In the genomic region with DNA sequence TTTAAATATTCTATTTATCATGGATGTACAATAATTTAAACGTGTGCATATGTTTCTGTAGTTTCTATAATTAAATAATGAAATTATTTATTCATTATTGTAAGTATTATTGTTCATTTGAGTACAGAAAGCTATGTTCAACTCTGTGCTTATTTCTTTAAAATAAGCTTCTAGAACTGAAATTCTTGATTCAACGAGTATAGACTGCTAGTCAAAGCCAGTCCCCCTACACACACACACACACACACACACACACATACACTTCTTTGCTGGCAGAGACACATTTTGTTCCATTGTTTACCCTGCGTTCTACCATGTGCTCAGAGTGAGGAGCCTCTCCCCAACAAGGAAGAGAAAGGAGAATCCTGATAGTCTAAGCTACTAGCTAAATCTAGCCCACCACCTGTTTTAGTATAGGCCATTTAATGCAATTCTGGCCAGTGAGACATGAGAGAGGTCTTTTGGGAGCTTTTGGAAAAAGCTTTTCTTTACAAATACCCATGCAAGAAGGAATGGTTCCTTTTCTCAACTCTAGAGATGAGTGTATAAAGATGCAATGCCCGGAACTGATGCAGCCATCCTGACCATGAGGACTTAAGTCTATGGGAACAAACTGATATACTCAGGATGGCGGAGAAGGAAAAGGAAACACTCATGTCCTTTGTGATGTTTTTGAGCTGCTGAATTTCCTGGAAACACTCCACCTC, we compare ENCODE assay signal across 31 cellular contexts.
"Had no signal": no experiment of that assay in that cellular context is flagged by ENCODE, and none has a peak within 500 bp of the region (broad histone marks: within the 10 kb centered on the region; RNA-seq: fewer than 3 reads in every experiment).

No MANE protein-coding gene starts in this region.

- H3K4me1 Mint-ChIP-seq: endodermal cell; mesothelial cell of epicardium; neural crest cell; stimulated activated effector memory CD8-positive, alpha-beta T cell treated with anti-CD3 and anti-CD28 coated beads, Interleukin-12 subunit alpha, Interleukin-12 subunit beta, amount 100 ng/mL, for 72 hours had no signal

- H3K27ac Mint-ChIP-seq: dendritic cell treated with granulocyte-macrophage colony-stimulating factor and Interleukin-4, amounts not matched to agents 40 ng/mL and 50 ng/mL, for 4 days; endodermal cell; mesothelial cell of epicardium; naive B cell; natural killer cell treated with Interleukin-12 subunit alpha and Interleukin-12 subunit beta and Interleukin-15 and Interleukin-18, amount 100 ng/mL, for 72 hours; stimulated activated effector memory CD8-positive, alpha-beta T cell treated with anti-CD3 and anti-CD28 coated beads, Interleukin-12 subunit alpha, Interleukin-12 subunit beta, amount 100 ng/mL, for 72 hours had no signal

- H3K27me3 ChIP-seq: esophagus squamous epithelium, left lung, sigmoid colon, stomach, thyroid gland, vagina had no signal

- H3K27ac ChIP-seq: esophagus squamous epithelium, heart right ventricle, left lung, neutrophil, parathyroid adenoma, prostate gland, sigmoid colon, stomach, thyroid gland, vagina had no signal

- H3K4me3 ChIP-seq: esophagus squamous epithelium, heart right ventricle, left lung, mucosa of descending colon, prostate gland, sigmoid colon, stomach, thyroid gland, vagina had no signal

- DNase-seq: effector CD8-positive, alpha-beta T cell; endodermal cell; esophagus squamous epithelium; foreskin melanocyte; glutamatergic neuron; heart right ventricle; hippocampal formation; left cardiac atrium; left lung; mesenchymal stem cell; mucosa of descending colon; naive B cell; right cardiac atrium; stimulated activated CD4-positive, alpha-beta T cell treated with anti-CD3 and anti-CD28 coated beads, Interleukin-2, amount 100 ng/mL, for 24 hours; stimulated activated CD4-positive, alpha-beta T cell treated with anti-CD3 and anti-CD28 coated beads, Interleukin-4, amount 100 ng/mL, for 24 hours; stimulated activated naive CD4-positive, alpha-beta T cell treated with Interleukin-2 at 50 U/mL for 16 hours; stomach; thyroid gland; trophoblast cell had no signal

- H3K4me1 ChIP-seq: heart right ventricle, left lung, parathyroid adenoma, prostate gland, sigmoid colon, stomach, thyroid gland, vagina had no signal

- H3K9me3 ChIP-seq: esophagus squamous epithelium, left lung, mucosa of descending colon, neutrophil, prostate gland, sigmoid colon, thyroid gland, vagina had no signal

- H3K36me3 ChIP-seq: esophagus squamous epithelium, heart right ventricle, left lung, neutrophil, prostate gland, sigmoid colon, stomach, thyroid gland, vagina had no signal

- H3K79me2 ChIP-seq: parathyroid adenoma had no signal

- H3K9ac ChIP-seq: parathyroid adenoma had no signal

- H3K4me3 Mint-ChIP-seq: dendritic cell treated with granulocyte-macrophage colony-stimulating factor and Interleukin-4, amounts not matched to agents 40 ng/mL and 50 ng/mL, for 4 days; endodermal cell; mesothelial cell of epicardium; natural killer cell treated with Interleukin-12 subunit alpha and Interleukin-12 subunit beta and Interleukin-15 and Interleukin-18, amount 100 ng/mL, for 72 hours; neural crest cell; stimulated activated effector memory CD8-positive, alpha-beta T cell treated with anti-CD3 and anti-CD28 coated beads, Interleukin-12 subunit alpha, Interleukin-12 subunit beta, amount 100 ng/mL, for 72 hours had no signal

- ATAC-seq: heart right ventricle; left lung; mucosa of descending colon; natural killer cell treated with Interleukin-12 subunit alpha and Interleukin-12 subunit beta and Interleukin-15 and Interleukin-18, amount 100 ng/mL, for 72 hours; right cardiac atrium; stimulated activated effector memory CD8-positive, alpha-beta T cell treated with anti-CD3 and anti-CD28 coated beads, Interleukin-12 subunit alpha, Interleukin-12 subunit beta, amount 100 ng/mL, for 72 hours had no signal

- FAIRE-seq: endothelial cell of umbilical vein, islet of Langerhans had no signal

- H2AFZ ChIP-seq: parathyroid adenoma had no signal

- H3K36me3 Mint-ChIP-seq: mesothelial cell of epicardium; naive B cell; natural killer cell treated with Interleukin-12 subunit alpha and Interleukin-12 subunit beta and Interleukin-15 and Interleukin-18, amount 100 ng/mL, for 72 hours; stimulated activated effector memory CD8-positive, alpha-beta T cell treated with anti-CD3 and anti-CD28 coated beads, Interleukin-12 subunit alpha, Interleukin-12 subunit beta, amount 100 ng/mL, for 72 hours had no signal

- H3K9me3 Mint-ChIP-seq: dendritic cell treated with granulocyte-macrophage colony-stimulating factor and Interleukin-4, amounts not matched to agents 40 ng/mL and 50 ng/mL, for 4 days; naive B cell; natural killer cell treated with Interleukin-12 subunit alpha and Interleukin-12 subunit beta and Interleukin-15 and Interleukin-18, amount 100 ng/mL, for 72 hours; stimulated activated effector memory CD8-positive, alpha-beta T cell treated with anti-CD3 and anti-CD28 coated beads, Interleukin-12 subunit alpha, Interleukin-12 subunit beta, amount 100 ng/mL, for 72 hours had no signal
